8 cellular contexts compared by ENCODE assay signal in genomic region chr20:6007529-6008103, GRCh38. TPM values are rescaled to one million over a fixed set of nuclear protein-coding genes. Genes with fewer than 3 reads are reported as not detected.
DNase-seq lines count a peak whose midpoint lies in the region; TF ChIP-seq lines count a peak whose summit lies in the region.

No MANE protein-coding gene starts in this region.

- H3K4me2 ChIP-seq in BLaER1 (peak overlapping the region; percentile 86), Loucy (ENCODE audit: low read depth, low read length, poor library complexity, severe bottlenecking) (peak overlapping the region; percentile 93)

- peaks cover 43% of the 10 kb centered on the region for H4K20me1 ChIP-seq in BLaER1
- H4K20me1 ChIP-seq in Loucy (ENCODE audit: insufficient read depth, low read length, poor library complexity, severe bottlenecking) = peaks cover 39% of the 10 kb centered on the region

- H3K4me3 ChIP-seq in BLaER1 (peak overlapping the region; percentile 96), Loucy (ENCODE audit: low read length, poor library complexity, severe bottlenecking) (peak overlapping the region; percentile 90), dorsolateral prefrontal cortex (peak overlapping the region in 57 of 59 donors; percentile 2 to 97 (median 87))

- no peak overlapping the region for H2AFZ ChIP-seq in Loucy (ENCODE audit: low read length)

- H3K9me2 ChIP-seq in Loucy (replicated peaks; ENCODE audit: low read depth, low read length) = no peaks in the 10 kb centered on the region

- H3K27ac ChIP-seq in BLaER1 = no peak overlapping the region
- H3K27ac ChIP-seq in dorsolateral prefrontal cortex = peak overlapping the region in 39 of 59 donors; percentile 0 to 95 (median 41)

- H3K9ac ChIP-seq in BLaER1 = peak overlapping the region; percentile 96
- H3K9ac ChIP-seq in Loucy (ENCODE audit: low read depth, low read length, poor library complexity, severe bottlenecking) = peak overlapping the region; percentile 77

- peaks cover 25% of the 10 kb centered on the region for H3K4me1 Mint-ChIP-seq in nephron

- TF ChIP-seq CTCF in Loucy (conservative IDR thresholded peaks at IDR 0.05; ENCODE audit: low read length) (no peak), dorsolateral prefrontal cortex (IDR thresholded peaks at IDR 0.05 in 54 of 56, conservative IDR thresholded peaks at IDR 0.05 in 2 of 56; ENCODE audit: low read depth in 1 of 56, partially characterized antibody in 56 of 56) (no peak), nephron (IDR thresholded peaks at IDR 0.05; ENCODE audit: unreplicated experiment in 3 of 3) (no peak)

- H3K36me3 Mint-ChIP-seq in nephron (ENCODE audit: low read depth) = peaks cover 27% of the 10 kb centered on the region

- H3K9me3 Mint-ChIP-seq in nephron = no peaks in the 10 kb centered on the region

- 0 out of 2 replicates have a peak, but pooled peaks cover 7% of the 10 kb centered on the region for H3F3A ChIP-seq in Loucy (ENCODE audit: low read depth)

- intact Hi-C loops in dorsolateral prefrontal cortex (cut with DNase I) = no loop called here

- H3K4me3 Mint-ChIP-seq in nephron = peak overlapping the region; percentile 91 to 97 (median 92)

- no peaks in the 10 kb centered on the region for H3K9me3 ChIP-seq in BLaER1
- no peaks in the 10 kb centered on the region for H3K9me3 ChIP-seq in Loucy (ENCODE audit: insufficient read depth, low read depth, low read length)

- H3K36me3 ChIP-seq in BLaER1 (peaks cover 30% of the 10 kb centered on the region), Loucy (ENCODE audit: insufficient read depth, low read length) (peaks cover 16% of the 10 kb centered on the region; the same call in 1 of the 2 replicates)

- H3K27me3 Mint-ChIP-seq in nephron (ENCODE audit: low read depth) = no peaks in the 10 kb centered on the region

- H3K4me1 ChIP-seq in BLaER1 (peaks cover 28% of the 10 kb centered on the region), Loucy (ENCODE audit: insufficient read depth, low read length, poor library complexity, severe bottlenecking) (peaks cover 47% of the 10 kb centered on the region)

- H3K27me3 ChIP-seq in BLaER1 = no peaks in the 10 kb centered on the region
- H3K27me3 ChIP-seq in Loucy (ENCODE audit: insufficient read depth, low read length, poor library complexity, severe bottlenecking) = no peaks in the 10 kb centered on the region
- H3K27me3 ChIP-seq in dorsolateral prefrontal cortex = no peaks in the 10 kb centered on the region

- DNase-seq in dorsolateral prefrontal cortex = no peak
- DNase-seq in GM03348 (ENCODE audit: low spot score) = no peak
- DNase-seq in stimulated activated CD4-positive, alpha-beta T cell treated with anti-CD3 and anti-CD28 coated beads, Interleukin-4, amount 100 ng/mL, for 24 hours = no peak
- no peak for DNase-seq in amniotic stem cell (lab: John Stamatoyannopoulos, UW)
- no peak for DNase-seq in stimulated activated CD4-positive, alpha-beta T cell treated with anti-CD3 and anti-CD28 coated beads, Interleukin-12 subunit alpha, Interleukin-12 subunit beta, amount 100 ng/mL, for 4 hours

- H3K79me2 ChIP-seq in Loucy (ENCODE audit: insufficient read depth, low read length) = peaks cover 70% of the 10 kb centered on the region

- peak overlapping the region; percentile 69 to 93 (median 78) for H3K27ac Mint-ChIP-seq in nephron

RNA-seq across cellular contexts. Expression of gene CRLS1, which starts 1.7 kb away (rescaled TPM):
- total RNA-seq in dorsolateral prefrontal cortex = 10 to 100 TPM; 16.8 to 36.2 (median 25.9) TPM

RNA-seq across cellular contexts. Expression of gene LRRN4, which starts 46.2 kb away (rescaled TPM):
- total RNA-seq in dorsolateral prefrontal cortex = 1 to 10 TPM in 2 of 120 experiments, under 1 TPM in 105, not detected in 13; 0.17 to 1.0 (median 0.35) TPM

RNA-seq across cellular contexts. Expression of gene MCM8, which starts 57.2 kb away (rescaled TPM):
- 1 to 10 TPM; 2.2 to 8.2 (median 5.0) TPM for total RNA-seq in dorsolateral prefrontal cortex

RNA-seq across cellular contexts. Expression of gene TRMT6, which starts 57.3 kb away (rescaled TPM):
- total RNA-seq in dorsolateral prefrontal cortex = 10 to 100 TPM in 98 of 120 experiments, 1 to 10 TPM in 22; 5.5 to 20.4 (median 12.4) TPM
